1 cellular context compared by ENCODE assay signal in the genomic region with DNA sequence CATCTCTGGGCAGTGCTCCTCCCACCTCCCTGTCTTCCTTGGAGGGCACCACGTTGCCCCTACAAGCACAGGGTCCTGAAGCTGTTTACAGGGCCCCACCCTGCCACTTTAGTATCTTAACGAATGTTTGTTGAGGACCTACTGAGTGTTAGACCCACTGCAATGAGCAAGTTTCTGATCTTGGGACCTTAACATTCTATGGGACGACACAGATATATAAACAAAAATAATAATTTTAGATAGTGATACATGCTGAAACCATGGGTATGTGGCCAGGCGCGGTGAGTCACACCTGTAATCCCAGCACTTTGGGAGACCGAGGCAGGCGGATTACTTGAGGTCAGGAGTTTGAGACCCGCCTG.
TF ChIP-seq lines count a peak whose summit lies in the region.

No MANE protein-coding gene starts in this region.

TF ChIP-seq in A549, 52 proteins besides CTCF, POLR2A, EP300 and RAD21 (continued from another document):
- TF ChIP-seq, protein P1, sequence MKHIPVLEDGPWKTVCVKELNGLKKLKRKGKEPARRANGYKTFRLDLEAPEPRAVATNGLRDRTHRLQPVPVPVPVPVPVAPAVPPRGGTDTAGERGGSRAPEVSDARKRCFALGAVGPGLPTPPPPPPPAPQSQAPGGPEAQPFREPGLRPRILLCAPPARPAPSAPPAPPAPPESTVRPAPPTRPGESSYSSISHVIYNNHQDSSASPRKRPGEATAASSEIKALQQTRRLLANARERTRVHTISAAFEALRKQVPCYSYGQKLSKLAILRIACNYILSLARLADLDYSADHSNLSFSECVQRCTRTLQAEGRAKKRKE (CRISPR knock-in tag; IDR thresholded peaks at IDR 0.05; ENCODE audit: low read depth) = no peak
- no peak for TF ChIP-seq SREBF2 (IDR thresholded peaks at IDR 0.05)
- no peak for TF ChIP-seq MYC (IDR thresholded peaks at IDR 0.05; ENCODE audit: borderline replicate concordance, low read length)
TF ChIP-seq in A549: peak in this region for 1.
